In genomic region chr14:101770183-101770582, GRCh38 we compare ENCODE assay signal across 17 cellular contexts.
"Had no signal": no experiment of that assay in that cellular context is flagged by ENCODE, and none has a peak within 500 bp of the region (broad histone marks: within the 10 kb centered on the region; RNA-seq: fewer than 3 reads in every experiment).

No MANE protein-coding gene starts in this region.

- FAIRE-seq: bronchial epithelial cell, RCC 7860 had no signal

- H3K27me3 Mint-ChIP-seq: activated B cell treated with CpG ODN at 0.5 μM for 24 hours; activated CD4-positive, alpha-beta memory T cell treated with anti-CD3 and anti-CD28 coated beads, Interleukin-2, amount 10 ng/mL, durations not matched to agents 7 days and 5 days; activated naive CD4-positive, alpha-beta T cell treated with anti-CD3 and anti-CD28 coated beads, Interleukin-2, amount 50 U/mL, for 24 hours; T-helper 17 cell had no signal

- H3K9me3 Mint-ChIP-seq: activated B cell treated with CpG ODN at 0.5 μM for 24 hours; activated CD4-positive, alpha-beta memory T cell treated with anti-CD3 and anti-CD28 coated beads, Interleukin-2, amount 10 ng/mL, durations not matched to agents 7 days and 5 days; activated naive CD4-positive, alpha-beta T cell treated with anti-CD3 and anti-CD28 coated beads, Interleukin-2, amount 50 U/mL, for 24 hours; activated T-helper 1 cell treated with anti-CD3 and anti-CD28 coated beads, Interleukin-12 subunit alpha, Interleukin-12 subunit beta, Interleukin-2, Interleukin-4 antibody, amounts not matched to agents 30 ng/mL and 10 ng/mL and 1 ng/mL, durations not matched to agents 14 hours and 24 hours and 36 hours had no signal

- DNase-seq: activated B cell treated with CpG ODN at 0.5 μM for 24 hours; activated CD4-positive, alpha-beta T cell treated with anti-CD3 and anti-CD28 coated beads for 1 hour; activated CD4-positive, alpha-beta T cell treated with anti-CD3 and anti-CD28 coated beads, Interleukin-2, amount 50 U/mL, for 1 hour; activated CD8-positive, alpha-beta memory T cell treated with anti-CD3 and anti-CD28 coated beads, Interleukin-2, amount 50 U/mL, for 4 hours; activated effector memory CD4-positive, alpha-beta T cell treated with Interleukin-2 at 50 U/mL for 16 hours; activated naive CD4-positive, alpha-beta T cell; activated T-cell treated with anti-CD3 and anti-CD28 coated beads, Interleukin-2, amount 50 U/mL, for 1 hour; aorta; NCI-H2029 treated with DMSO at 0.1 percent for 48 hours; NK-92 treated with Interleukin-12 subunit alpha and Interleukin-12 subunit beta, amount 100 ng/mL, for 24 hours; T-helper 17 cell; T-helper 9 cell had no signal

- H3K4me3 Mint-ChIP-seq: activated B cell treated with CpG ODN at 0.5 μM for 24 hours; activated CD4-positive, alpha-beta memory T cell treated with anti-CD3 and anti-CD28 coated beads, Interleukin-2, amount 10 ng/mL, durations not matched to agents 7 days and 5 days; activated naive CD4-positive, alpha-beta T cell treated with anti-CD3 and anti-CD28 coated beads, Interleukin-2, amount 50 U/mL, for 24 hours; activated T-helper 1 cell treated with anti-CD3 and anti-CD28 coated beads, Interleukin-12 subunit alpha, Interleukin-12 subunit beta, Interleukin-2, Interleukin-4 antibody, amounts not matched to agents 30 ng/mL and 10 ng/mL and 1 ng/mL, durations not matched to agents 14 hours and 24 hours and 36 hours had no signal

- H3K27ac Mint-ChIP-seq: activated CD4-positive, alpha-beta memory T cell treated with anti-CD3 and anti-CD28 coated beads, Interleukin-2, amount 10 ng/mL, durations not matched to agents 7 days and 5 days; activated T-helper 1 cell treated with anti-CD3 and anti-CD28 coated beads, Interleukin-12 subunit alpha, Interleukin-12 subunit beta, Interleukin-2, Interleukin-4 antibody, amounts not matched to agents 30 ng/mL and 10 ng/mL and 1 ng/mL, durations not matched to agents 14 hours and 24 hours and 36 hours had no signal
